In the genomic region with DNA sequence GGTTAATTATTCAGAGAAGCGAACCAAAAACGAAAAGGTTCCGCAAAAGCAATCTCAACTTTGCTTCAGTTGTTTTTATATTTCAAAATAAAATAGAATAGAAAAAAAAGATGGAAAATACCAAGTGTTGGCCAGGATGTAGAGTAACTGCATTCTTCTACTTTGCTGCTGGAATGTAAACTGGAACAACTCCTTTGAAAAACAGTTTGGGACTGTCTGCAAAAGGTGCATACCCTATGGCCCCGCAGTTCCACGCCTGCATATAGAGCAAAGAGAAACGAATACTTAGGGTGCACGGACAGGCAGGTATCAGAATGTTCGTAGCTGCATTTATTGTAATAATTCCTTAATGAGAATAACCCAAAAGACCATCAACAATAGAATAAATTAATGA, we compare ENCODE assay signal across 8 cellular contexts. TPM values are rescaled to one million over a fixed set of nuclear protein-coding genes. Genes with fewer than 3 reads are reported as not detected.
DNase-seq lines count a peak whose midpoint lies in the region; ATAC-seq, FAIRE-seq and TF ChIP-seq lines count a peak whose summit lies in the region.

No MANE protein-coding gene starts in this region.

- H3K4me3 ChIP-seq in HepG2 (replicated peaks in 1 of 3; ENCODE audit: insufficient read depth in 1 of 3, low read depth in 2 of 3, low read length in 3 of 3) (peak overlapping the region; percentile 88 to 95 (median 93)), tibial artery (peak overlapping the region; percentile 93 to 99)

- H3K9me3 ChIP-seq in HepG2 (ENCODE audit: low read length) (no peaks in the 10 kb centered on the region), tibial artery (no peaks in the 10 kb centered on the region)

- no TSS peak for BruUV-seq in HepG2 (replicated peaks; lab: Mats Ljungman, UMichigan)

- peaks cover 8% of the 10 kb centered on the region for H3K36me3 Mint-ChIP-seq in activated T-cell treated with anti-CD3 and anti-CD28 coated beads, Interleukin-2, amount 50 U/mL, for 24 hours (ENCODE audit: low read depth)
- H3K36me3 Mint-ChIP-seq in activated naive CD8-positive, alpha-beta T cell treated with anti-CD3 and anti-CD28 coated beads, Interleukin-2, amount 50 U/mL, for 24 hours (ENCODE audit: low read depth) = no peaks in the 10 kb centered on the region

- ATAC-seq in activated naive CD8-positive, alpha-beta T cell treated with anti-CD3 and anti-CD28 coated beads, Interleukin-2, amount 50 U/mL, for 24 hours = no peak
- peak; percentile 12 for ATAC-seq in HepG2
- no peak for ATAC-seq in GM18502 (IDR thresholded peaks at IDR 0.05; ENCODE audit: poor library complexity, unreplicated experiment)

- H3K4me2 ChIP-seq in HepG2 (ENCODE audit: low read depth, low read length) = peak overlapping the region; percentile 92

- CTCF ChIA-PET in HepG2 (lab: Yijun Ruan, JAX; ENCODE audit: low intra/inter-chr PET ratio, low total read pairs) = no interaction called here

- TF ChIP-seq EP300 in HepG2 (IDR thresholded peaks at IDR 0.05; ENCODE audit: low read depth in 2 of 2, low read length in 2 of 2) (no peak), HepG2 (CRISPR knock-in tag; IDR thresholded peaks at IDR 0.05; ENCODE audit: borderline replicate concordance) (no peak)

- no peak for FAIRE-seq in HepG2 (lab: Jason Lieb, UNC)

- no peak for DNase-seq in activated T-cell treated with anti-CD3 and anti-CD28 coated beads, Interleukin-2, amount 50 U/mL, for 24 hours
- DNase-seq in activated T-cell treated with anti-CD3 and anti-CD28 coated beads, Interleukin-2, amount 50 U/mL, for 48 hours = no peak
- DNase-seq in activated naive CD8-positive, alpha-beta T cell treated with anti-CD3 and anti-CD28 coated beads, Interleukin-2, amount 50 U/mL, for 24 hours = peak; percentile 8
- DNase-seq in HepG2 (ENCODE audit: low spot score) (no peak), tibial artery (no peak), EL (no peak)
- DNase-seq in activated CD4-positive, CD25-positive, alpha-beta regulatory T cell (lab: John Stamatoyannopoulos, UW) = no peak

- peaks cover 22% of the 10 kb centered on the region for H3K4me1 Mint-ChIP-seq in activated T-cell treated with anti-CD3 and anti-CD28 coated beads, Interleukin-2, amount 50 U/mL, for 24 hours (ENCODE audit: low read depth)
- peaks cover 12% of the 10 kb centered on the region for H3K4me1 Mint-ChIP-seq in activated naive CD8-positive, alpha-beta T cell treated with anti-CD3 and anti-CD28 coated beads, Interleukin-2, amount 50 U/mL, for 24 hours

- in situ Hi-C loops in HepG2 (cut with HindIII; ENCODE audit: extremely low pct_ligation_motif_present, low pct_unique_long_range_greater_than_20kb) = no loop called here

- intact Hi-C loops in HepG2 (cut with micrococcal nuclease; ENCODE audit: unreplicated experiment) = loop anchor here (2.0 to 5.0 kb wide), 3 partner anchors 50 to 125 kb away; a partner anchor contains a TSS
- intact Hi-C loops in tibial artery (cut with DNase I; ENCODE audit: low total_unique reads) = loop anchor here (5.0 kb wide), 1 partner anchor 50 kb away; a partner anchor contains a TSS

- TF ChIP-seq POLR2A in HepG2 (IDR thresholded peaks at IDR 0.05; ENCODE audit: insufficient read depth in 1 of 2, low read depth in 2 of 2, low read length in 2 of 2) = no peak

- peaks cover 38% of the 10 kb centered on the region for H3K79me2 ChIP-seq in HepG2 (ENCODE audit: insufficient read depth, low read length)

- TF ChIP-seq RAD21 in HepG2 (CRISPR knock-in tag; IDR thresholded peaks at IDR 0.05) = no peak

- peaks cover 26% of the 10 kb centered on the region for H3K27me3 Mint-ChIP-seq in activated T-cell treated with anti-CD3 and anti-CD28 coated beads, Interleukin-2, amount 50 U/mL, for 24 hours
- H3K27me3 Mint-ChIP-seq in activated naive CD8-positive, alpha-beta T cell treated with anti-CD3 and anti-CD28 coated beads, Interleukin-2, amount 50 U/mL, for 24 hours = peaks cover 28% of the 10 kb centered on the region

- H3K4me3 Mint-ChIP-seq in activated T-cell treated with anti-CD3 and anti-CD28 coated beads, Interleukin-2, amount 50 U/mL, for 24 hours = peak overlapping the region; percentile 95
- peak overlapping the region; percentile 96 for H3K4me3 Mint-ChIP-seq in activated naive CD8-positive, alpha-beta T cell treated with anti-CD3 and anti-CD28 coated beads, Interleukin-2, amount 50 U/mL, for 24 hours

- H3K27me3 ChIP-seq in HepG2 (ENCODE audit: control insufficient read depth in 1 of 2, insufficient read depth in 2 of 2, low read length in 2 of 2) (no peaks in the 10 kb centered on the region; a peak in 1 of 5 replicates), tibial artery (no peaks in the 10 kb centered on the region)

- H3K27ac Mint-ChIP-seq in activated T-cell treated with anti-CD3 and anti-CD28 coated beads, Interleukin-2, amount 50 U/mL, for 24 hours = no peak overlapping the region
- peak overlapping the region; percentile 90 for H3K27ac Mint-ChIP-seq in activated naive CD8-positive, alpha-beta T cell treated with anti-CD3 and anti-CD28 coated beads, Interleukin-2, amount 50 U/mL, for 24 hours

- no peaks in the 10 kb centered on the region for H4K20me1 ChIP-seq in HepG2 (ENCODE audit: insufficient read depth, low read length)

- H3K9me3 Mint-ChIP-seq in activated T-cell treated with anti-CD3 and anti-CD28 coated beads, Interleukin-2, amount 50 U/mL, for 24 hours = no peaks in the 10 kb centered on the region
- no peaks in the 10 kb centered on the region for H3K9me3 Mint-ChIP-seq in activated naive CD8-positive, alpha-beta T cell treated with anti-CD3 and anti-CD28 coated beads, Interleukin-2, amount 50 U/mL, for 24 hours

- under 1% methylated on average over 8 of the region's 8 CpGs for WGBS in HepG2 (ENCODE audit: low lambda C conversion rate)

- peak overlapping the region; percentile 78 for H3K9ac ChIP-seq in HepG2 (ENCODE audit: insufficient read depth, low read depth, low read length)

- H3K27ac ChIP-seq in HepG2 (ENCODE audit: extremely low read length, insufficient read depth, low read length) (peak overlapping the region; percentile 77), tibial artery (peak overlapping the region; percentile 96 to 97)

- peak overlapping the region; percentile 100 for H2AFZ ChIP-seq in HepG2 (ENCODE audit: low read length)

- H3K36me3 ChIP-seq in HepG2 (replicated peaks in 1 of 2; ENCODE audit: control insufficient read depth in 1 of 2, insufficient read depth in 2 of 2, low read length in 2 of 2) (no peaks in the 10 kb centered on the region), tibial artery (no peaks in the 10 kb centered on the region)

- TF ChIP-seq CTCF in HepG2 (CRISPR knock-in tag; IDR thresholded peaks at IDR 0.05) = no peak
- no peak for TF ChIP-seq CTCF in tibial artery (IDR thresholded peaks at IDR 0.05)

- H3K4me1 ChIP-seq in HepG2 (ENCODE audit: insufficient read depth, low read length) = peaks cover 31% of the 10 kb centered on the region
- H3K4me1 ChIP-seq in tibial artery = peaks cover 0 to 43% (median 5%) of the 10 kb centered on the region in 4 donors

- POLR2A ChIA-PET in HepG2 (lab: Yijun Ruan, JAX) = interaction anchor here (1.4 to 1.9 kb wide), 2 partner anchors 51 to 69 kb away, joined by 3 to 13 read pairs; a partner anchor contains a TSS

RNA-seq across cellular contexts. Expression of a gene that starts 0.6 kb away (rescaled TPM):
- 16.4 and 24.2 TPM in 2 replicates for total RNA-seq in HepG2 (2016; rRNA removed; fragmentation: Illumina TruSeq; extraction: Trizol)
- 11.4 and 11.7 TPM in 2 replicates for total RNA-seq in HepG2 (2016; cell fraction: cytosol; rRNA removed; fragmentation: Illumina TruSeq; extraction: Trizol; ENCODE audit: low read depth)
- 16.0 and 22.3 TPM in 2 replicates for total RNA-seq in HepG2 (2016; cell fraction: insoluble cytoplasmic fraction; rRNA removed; fragmentation: Illumina TruSeq; extraction: Trizol)
- 13.3 and 13.6 TPM in 2 replicates for total RNA-seq in HepG2 (2016; cell fraction: membrane; rRNA removed; fragmentation: Illumina TruSeq; extraction: Trizol)
- total RNA-seq in HepG2 (2016; cell fraction: nucleus; rRNA removed; fragmentation: Illumina TruSeq; extraction: Trizol) = 11.2 and 11.3 TPM in 2 replicates
- 4.3 and 5.5 TPM in 2 replicates for polyA plus RNA-seq in HepG2 (2011; rRNA removed)
- 1.2 and 2.8 TPM in 2 replicates for polyA plus RNA-seq in HepG2 (2011; cell fraction: cytosol; rRNA removed)
- 1.2 and 1.7 TPM in 2 replicates for polyA plus RNA-seq in HepG2 (2011; cell fraction: nucleus; rRNA removed)
- 5.7 and 7.3 TPM in 2 replicates for polyA plus RNA-seq in HepG2 (2012)
- 1.5 and 1.9 TPM in 2 replicates for polyA plus RNA-seq in HepG2 (2016; cell fraction: cytosol; fragmentation: Illumina TruSeq; extraction: Trizol; ENCODE audit: low read depth)
- polyA plus RNA-seq in HepG2 (2016; cell fraction: insoluble cytoplasmic fraction; fragmentation: Illumina TruSeq; extraction: Trizol; ENCODE audit: low read depth) = 21.0 and 23.0 TPM in 2 replicates
- 6.9 and 8.1 TPM in 2 replicates for polyA plus RNA-seq in HepG2 (2016; cell fraction: membrane; fragmentation: Illumina TruSeq; extraction: Trizol; ENCODE audit: low read depth)
- 10.4 and 11.4 TPM in 2 replicates for polyA plus RNA-seq in HepG2 (2016; cell fraction: nucleus; fragmentation: Illumina TruSeq; extraction: Trizol; ENCODE audit: insufficient read depth, low read depth)
- 2.0 and 3.9 TPM in 2 replicates for polyA minus RNA-seq in HepG2 (2011; rRNA and poly(A)+ RNA removed; ENCODE audit: low replicate concordance)
- polyA minus RNA-seq in HepG2 (2011; cell fraction: cytosol; rRNA and poly(A)+ RNA removed) = 3.8 and 3.9 TPM in 2 replicates
- 6.2 and 9.2 TPM in 2 replicates for polyA minus RNA-seq in HepG2 (2011; cell fraction: nucleus; rRNA and poly(A)+ RNA removed)

RNA-seq across cellular contexts. Expression of a gene that starts 50.6 kb away (rescaled TPM):
- total RNA-seq in HepG2 (2016; rRNA removed; fragmentation: Illumina TruSeq; extraction: Trizol) = 15.1 and 23.0 TPM in 2 replicates
- 3.7 and 4.1 TPM in 2 replicates for total RNA-seq in HepG2 (2016; cell fraction: cytosol; rRNA removed; fragmentation: Illumina TruSeq; extraction: Trizol; ENCODE audit: low read depth)
- total RNA-seq in HepG2 (2016; cell fraction: insoluble cytoplasmic fraction; rRNA removed; fragmentation: Illumina TruSeq; extraction: Trizol) = 15.0 and 23.4 TPM in 2 replicates
- total RNA-seq in HepG2 (2016; cell fraction: membrane; rRNA removed; fragmentation: Illumina TruSeq; extraction: Trizol) = 8.8 and 9.8 TPM in 2 replicates
- total RNA-seq in HepG2 (2016; cell fraction: nucleus; rRNA removed; fragmentation: Illumina TruSeq; extraction: Trizol) = 10.3 and 11.9 TPM in 2 replicates
- 4.3 and 5.7 TPM in 2 replicates for polyA plus RNA-seq in HepG2 (2011; rRNA removed)
- 2.4 and 3.5 TPM in 2 replicates for polyA plus RNA-seq in HepG2 (2011; cell fraction: cytosol; rRNA removed)
- 1.3 and 2.0 TPM in 2 replicates for polyA plus RNA-seq in HepG2 (2011; cell fraction: nucleus; rRNA removed)
- 6.1 and 6.7 TPM in 2 replicates for polyA plus RNA-seq in HepG2 (2012)
- polyA plus RNA-seq in HepG2 (2016; cell fraction: cytosol; fragmentation: Illumina TruSeq; extraction: Trizol; ENCODE audit: low read depth) = 2.4 TPM in 2 replicates
- polyA plus RNA-seq in HepG2 (2016; cell fraction: insoluble cytoplasmic fraction; fragmentation: Illumina TruSeq; extraction: Trizol; ENCODE audit: low read depth) = 24.1 and 26.3 TPM in 2 replicates
- 5.4 and 5.5 TPM in 2 replicates for polyA plus RNA-seq in HepG2 (2016; cell fraction: membrane; fragmentation: Illumina TruSeq; extraction: Trizol; ENCODE audit: low read depth)
- polyA plus RNA-seq in HepG2 (2016; cell fraction: nucleus; fragmentation: Illumina TruSeq; extraction: Trizol; ENCODE audit: insufficient read depth, low read depth) = 10.2 and 10.9 TPM in 2 replicates
- polyA minus RNA-seq in HepG2 (2011; rRNA and poly(A)+ RNA removed; ENCODE audit: low replicate concordance) = 3.1 and 7.3 TPM in 2 replicates
- 4.3 and 4.4 TPM in 2 replicates for polyA minus RNA-seq in HepG2 (2011; cell fraction: cytosol; rRNA and poly(A)+ RNA removed)
- 19.6 and 22.1 TPM in 2 replicates for polyA minus RNA-seq in HepG2 (2011; cell fraction: nucleus; rRNA and poly(A)+ RNA removed)
